ENCODE assay signal across 1 cellular context in the genomic region with DNA sequence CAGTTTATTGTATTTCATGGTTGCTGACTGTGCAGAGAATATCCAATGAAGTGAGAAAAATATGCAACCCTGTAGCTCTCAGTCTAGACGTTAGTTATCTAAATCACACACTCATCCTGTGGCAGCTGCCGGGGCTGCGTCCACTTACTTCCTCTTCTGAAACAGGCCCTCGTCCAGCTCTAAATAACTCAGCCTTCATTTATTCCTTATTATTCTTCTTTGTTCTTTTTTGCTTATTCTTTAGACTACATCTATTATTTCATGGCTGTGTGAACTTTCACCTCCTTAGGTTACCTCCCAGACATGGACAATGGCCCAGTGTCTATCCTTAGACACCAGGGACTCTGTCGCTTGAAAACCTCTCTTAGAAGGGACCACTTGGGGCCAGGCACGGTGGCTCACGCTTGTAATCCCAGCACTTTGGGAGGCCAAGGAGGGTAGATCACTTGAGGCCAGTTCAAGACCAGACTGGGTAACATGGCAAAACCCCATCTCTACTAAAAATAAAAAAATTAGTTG.
A peak's percentile ranks its signal among the peaks of the same experiment; 100 is the strongest.
TF ChIP-seq lines count a peak whose summit lies in the region.

No MANE protein-coding gene starts in this region.

TF ChIP-seq in K562, 482 proteins besides CTCF, POLR2A, EP300 and RAD21 (continued from another document and continues in another):
- TF ChIP-seq, protein P1, sequence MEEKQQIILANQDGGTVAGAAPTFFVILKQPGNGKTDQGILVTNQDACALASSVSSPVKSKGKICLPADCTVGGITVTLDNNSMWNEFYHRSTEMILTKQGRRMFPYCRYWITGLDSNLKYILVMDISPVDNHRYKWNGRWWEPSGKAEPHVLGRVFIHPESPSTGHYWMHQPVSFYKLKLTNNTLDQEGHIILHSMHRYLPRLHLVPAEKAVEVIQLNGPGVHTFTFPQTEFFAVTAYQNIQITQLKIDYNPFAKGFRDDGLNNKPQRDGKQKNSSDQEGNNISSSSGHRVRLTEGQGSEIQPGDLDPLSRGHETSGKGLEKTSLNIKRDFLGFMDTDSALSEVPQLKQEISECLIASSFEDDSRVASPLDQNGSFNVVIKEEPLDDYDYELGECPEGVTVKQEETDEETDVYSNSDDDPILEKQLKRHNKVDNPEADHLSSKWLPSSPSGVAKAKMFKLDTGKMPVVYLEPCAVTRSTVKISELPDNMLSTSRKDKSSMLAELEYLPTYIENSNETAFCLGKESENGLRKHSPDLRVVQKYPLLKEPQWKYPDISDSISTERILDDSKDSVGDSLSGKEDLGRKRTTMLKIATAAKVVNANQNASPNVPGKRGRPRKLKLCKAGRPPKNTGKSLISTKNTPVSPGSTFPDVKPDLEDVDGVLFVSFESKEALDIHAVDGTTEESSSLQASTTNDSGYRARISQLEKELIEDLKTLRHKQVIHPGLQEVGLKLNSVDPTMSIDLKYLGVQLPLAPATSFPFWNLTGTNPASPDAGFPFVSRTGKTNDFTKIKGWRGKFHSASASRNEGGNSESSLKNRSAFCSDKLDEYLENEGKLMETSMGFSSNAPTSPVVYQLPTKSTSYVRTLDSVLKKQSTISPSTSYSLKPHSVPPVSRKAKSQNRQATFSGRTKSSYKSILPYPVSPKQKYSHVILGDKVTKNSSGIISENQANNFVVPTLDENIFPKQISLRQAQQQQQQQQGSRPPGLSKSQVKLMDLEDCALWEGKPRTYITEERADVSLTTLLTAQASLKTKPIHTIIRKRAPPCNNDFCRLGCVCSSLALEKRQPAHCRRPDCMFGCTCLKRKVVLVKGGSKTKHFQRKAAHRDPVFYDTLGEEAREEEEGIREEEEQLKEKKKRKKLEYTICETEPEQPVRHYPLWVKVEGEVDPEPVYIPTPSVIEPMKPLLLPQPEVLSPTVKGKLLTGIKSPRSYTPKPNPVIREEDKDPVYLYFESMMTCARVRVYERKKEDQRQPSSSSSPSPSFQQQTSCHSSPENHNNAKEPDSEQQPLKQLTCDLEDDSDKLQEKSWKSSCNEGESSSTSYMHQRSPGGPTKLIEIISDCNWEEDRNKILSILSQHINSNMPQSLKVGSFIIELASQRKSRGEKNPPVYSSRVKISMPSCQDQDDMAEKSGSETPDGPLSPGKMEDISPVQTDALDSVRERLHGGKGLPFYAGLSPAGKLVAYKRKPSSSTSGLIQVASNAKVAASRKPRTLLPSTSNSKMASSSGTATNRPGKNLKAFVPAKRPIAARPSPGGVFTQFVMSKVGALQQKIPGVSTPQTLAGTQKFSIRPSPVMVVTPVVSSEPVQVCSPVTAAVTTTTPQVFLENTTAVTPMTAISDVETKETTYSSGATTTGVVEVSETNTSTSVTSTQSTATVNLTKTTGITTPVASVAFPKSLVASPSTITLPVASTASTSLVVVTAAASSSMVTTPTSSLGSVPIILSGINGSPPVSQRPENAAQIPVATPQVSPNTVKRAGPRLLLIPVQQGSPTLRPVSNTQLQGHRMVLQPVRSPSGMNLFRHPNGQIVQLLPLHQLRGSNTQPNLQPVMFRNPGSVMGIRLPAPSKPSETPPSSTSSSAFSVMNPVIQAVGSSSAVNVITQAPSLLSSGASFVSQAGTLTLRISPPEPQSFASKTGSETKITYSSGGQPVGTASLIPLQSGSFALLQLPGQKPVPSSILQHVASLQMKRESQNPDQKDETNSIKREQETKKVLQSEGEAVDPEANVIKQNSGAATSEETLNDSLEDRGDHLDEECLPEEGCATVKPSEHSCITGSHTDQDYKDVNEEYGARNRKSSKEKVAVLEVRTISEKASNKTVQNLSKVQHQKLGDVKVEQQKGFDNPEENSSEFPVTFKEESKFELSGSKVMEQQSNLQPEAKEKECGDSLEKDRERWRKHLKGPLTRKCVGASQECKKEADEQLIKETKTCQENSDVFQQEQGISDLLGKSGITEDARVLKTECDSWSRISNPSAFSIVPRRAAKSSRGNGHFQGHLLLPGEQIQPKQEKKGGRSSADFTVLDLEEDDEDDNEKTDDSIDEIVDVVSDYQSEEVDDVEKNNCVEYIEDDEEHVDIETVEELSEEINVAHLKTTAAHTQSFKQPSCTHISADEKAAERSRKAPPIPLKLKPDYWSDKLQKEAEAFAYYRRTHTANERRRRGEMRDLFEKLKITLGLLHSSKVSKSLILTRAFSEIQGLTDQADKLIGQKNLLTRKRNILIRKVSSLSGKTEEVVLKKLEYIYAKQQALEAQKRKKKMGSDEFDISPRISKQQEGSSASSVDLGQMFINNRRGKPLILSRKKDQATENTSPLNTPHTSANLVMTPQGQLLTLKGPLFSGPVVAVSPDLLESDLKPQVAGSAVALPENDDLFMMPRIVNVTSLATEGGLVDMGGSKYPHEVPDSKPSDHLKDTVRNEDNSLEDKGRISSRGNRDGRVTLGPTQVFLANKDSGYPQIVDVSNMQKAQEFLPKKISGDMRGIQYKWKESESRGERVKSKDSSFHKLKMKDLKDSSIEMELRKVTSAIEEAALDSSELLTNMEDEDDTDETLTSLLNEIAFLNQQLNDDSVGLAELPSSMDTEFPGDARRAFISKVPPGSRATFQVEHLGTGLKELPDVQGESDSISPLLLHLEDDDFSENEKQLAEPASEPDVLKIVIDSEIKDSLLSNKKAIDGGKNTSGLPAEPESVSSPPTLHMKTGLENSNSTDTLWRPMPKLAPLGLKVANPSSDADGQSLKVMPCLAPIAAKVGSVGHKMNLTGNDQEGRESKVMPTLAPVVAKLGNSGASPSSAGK (IDR thresholded peaks at IDR 0.05): peak; percentile 59
- peak; percentile 85 for TF ChIP-seq MAFG (tag; conservative IDR thresholded peaks at IDR 0.05)
- TF ChIP-seq, protein P2, sequence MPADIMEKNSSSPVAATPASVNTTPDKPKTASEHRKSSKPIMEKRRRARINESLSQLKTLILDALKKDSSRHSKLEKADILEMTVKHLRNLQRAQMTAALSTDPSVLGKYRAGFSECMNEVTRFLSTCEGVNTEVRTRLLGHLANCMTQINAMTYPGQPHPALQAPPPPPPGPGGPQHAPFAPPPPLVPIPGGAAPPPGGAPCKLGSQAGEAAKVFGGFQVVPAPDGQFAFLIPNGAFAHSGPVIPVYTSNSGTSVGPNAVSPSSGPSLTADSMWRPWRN (IDR thresholded peaks at IDR 0.05; ENCODE audit: low read depth): peak; percentile 41; the same call in 1 of the 2 replicates
- no peak for TF ChIP-seq CHD4 (IDR thresholded peaks at IDR 0.05; ENCODE audit: insufficient read depth, insufficient replicate concordance, low read depth, low read length, poor library complexity, severe bottlenecking)
- TF ChIP-seq, protein P3, sequence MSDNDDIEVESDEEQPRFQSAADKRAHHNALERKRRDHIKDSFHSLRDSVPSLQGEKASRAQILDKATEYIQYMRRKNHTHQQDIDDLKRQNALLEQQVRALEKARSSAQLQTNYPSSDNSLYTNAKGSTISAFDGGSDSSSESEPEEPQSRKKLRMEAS (CRISPR knock-in tag; IDR thresholded peaks at IDR 0.05): no peak
- TF ChIP-seq RCOR1 (IDR thresholded peaks at IDR 0.05; ENCODE audit: borderline replicate concordance in 1 of 2, low read depth in 2 of 2, low read length in 2 of 2): peak in 1 of 2 experiments; percentile 81; a peak in 2 of 4 replicates
- TF ChIP-seq MEF2D (tag; conservative IDR thresholded peaks at IDR 0.05; ENCODE audit: low read depth): no peak; the same call in none of the 2 replicates
- TF ChIP-seq, protein P4, sequence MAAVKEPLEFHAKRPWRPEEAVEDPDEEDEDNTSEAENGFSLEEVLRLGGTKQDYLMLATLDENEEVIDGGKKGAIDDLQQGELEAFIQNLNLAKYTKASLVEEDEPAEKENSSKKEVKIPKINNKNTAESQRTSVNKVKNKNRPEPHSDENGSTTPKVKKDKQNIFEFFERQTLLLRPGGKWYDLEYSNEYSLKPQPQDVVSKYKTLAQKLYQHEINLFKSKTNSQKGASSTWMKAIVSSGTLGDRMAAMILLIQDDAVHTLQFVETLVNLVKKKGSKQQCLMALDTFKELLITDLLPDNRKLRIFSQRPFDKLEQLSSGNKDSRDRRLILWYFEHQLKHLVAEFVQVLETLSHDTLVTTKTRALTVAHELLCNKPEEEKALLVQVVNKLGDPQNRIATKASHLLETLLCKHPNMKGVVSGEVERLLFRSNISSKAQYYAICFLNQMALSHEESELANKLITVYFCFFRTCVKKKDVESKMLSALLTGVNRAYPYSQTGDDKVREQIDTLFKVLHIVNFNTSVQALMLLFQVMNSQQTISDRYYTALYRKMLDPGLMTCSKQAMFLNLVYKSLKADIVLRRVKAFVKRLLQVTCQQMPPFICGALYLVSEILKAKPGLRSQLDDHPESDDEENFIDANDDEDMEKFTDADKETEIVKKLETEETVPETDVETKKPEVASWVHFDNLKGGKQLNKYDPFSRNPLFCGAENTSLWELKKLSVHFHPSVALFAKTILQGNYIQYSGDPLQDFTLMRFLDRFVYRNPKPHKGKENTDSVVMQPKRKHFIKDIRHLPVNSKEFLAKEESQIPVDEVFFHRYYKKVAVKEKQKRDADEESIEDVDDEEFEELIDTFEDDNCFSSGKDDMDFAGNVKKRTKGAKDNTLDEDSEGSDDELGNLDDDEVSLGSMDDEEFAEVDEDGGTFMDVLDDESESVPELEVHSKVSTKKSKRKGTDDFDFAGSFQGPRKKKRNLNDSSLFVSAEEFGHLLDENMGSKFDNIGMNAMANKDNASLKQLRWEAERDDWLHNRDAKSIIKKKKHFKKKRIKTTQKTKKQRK (IDR thresholded peaks at IDR 0.05; ENCODE audit: borderline replicate concordance, low read depth, low read length): no peak
- no peak for TF ChIP-seq PTBP1 (IDR thresholded peaks at IDR 0.05; ENCODE audit: low read depth, low read length)
- no peak for TF ChIP-seq ELF4 (CRISPR knock-in tag; IDR thresholded peaks at IDR 0.05)
- no peak for TF ChIP-seq KDM5B (IDR thresholded peaks at IDR 0.05; ENCODE audit: insufficient replicate concordance, low read depth, low read length)
- TF ChIP-seq, protein P5, sequence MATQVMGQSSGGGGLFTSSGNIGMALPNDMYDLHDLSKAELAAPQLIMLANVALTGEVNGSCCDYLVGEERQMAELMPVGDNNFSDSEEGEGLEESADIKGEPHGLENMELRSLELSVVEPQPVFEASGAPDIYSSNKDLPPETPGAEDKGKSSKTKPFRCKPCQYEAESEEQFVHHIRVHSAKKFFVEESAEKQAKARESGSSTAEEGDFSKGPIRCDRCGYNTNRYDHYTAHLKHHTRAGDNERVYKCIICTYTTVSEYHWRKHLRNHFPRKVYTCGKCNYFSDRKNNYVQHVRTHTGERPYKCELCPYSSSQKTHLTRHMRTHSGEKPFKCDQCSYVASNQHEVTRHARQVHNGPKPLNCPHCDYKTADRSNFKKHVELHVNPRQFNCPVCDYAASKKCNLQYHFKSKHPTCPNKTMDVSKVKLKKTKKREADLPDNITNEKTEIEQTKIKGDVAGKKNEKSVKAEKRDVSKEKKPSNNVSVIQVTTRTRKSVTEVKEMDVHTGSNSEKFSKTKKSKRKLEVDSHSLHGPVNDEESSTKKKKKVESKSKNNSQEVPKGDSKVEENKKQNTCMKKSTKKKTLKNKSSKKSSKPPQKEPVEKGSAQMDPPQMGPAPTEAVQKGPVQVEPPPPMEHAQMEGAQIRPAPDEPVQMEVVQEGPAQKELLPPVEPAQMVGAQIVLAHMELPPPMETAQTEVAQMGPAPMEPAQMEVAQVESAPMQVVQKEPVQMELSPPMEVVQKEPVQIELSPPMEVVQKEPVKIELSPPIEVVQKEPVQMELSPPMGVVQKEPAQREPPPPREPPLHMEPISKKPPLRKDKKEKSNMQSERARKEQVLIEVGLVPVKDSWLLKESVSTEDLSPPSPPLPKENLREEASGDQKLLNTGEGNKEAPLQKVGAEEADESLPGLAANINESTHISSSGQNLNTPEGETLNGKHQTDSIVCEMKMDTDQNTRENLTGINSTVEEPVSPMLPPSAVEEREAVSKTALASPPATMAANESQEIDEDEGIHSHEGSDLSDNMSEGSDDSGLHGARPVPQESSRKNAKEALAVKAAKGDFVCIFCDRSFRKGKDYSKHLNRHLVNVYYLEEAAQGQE (CRISPR knock-in tag; IDR thresholded peaks at IDR 0.05; ENCODE audit: low read depth): no peak
- TF ChIP-seq HLTF (IDR thresholded peaks at IDR 0.05): no peak
- TF ChIP-seq GATA2 (CRISPR knock-in tag; IDR thresholded peaks at IDR 0.05): peak; percentile 49; the same call in 1 of the 2 replicates
- no peak for TF ChIP-seq BDP1 (IDR thresholded peaks at IDR 0.05; ENCODE audit: insufficient read depth, insufficient read length)
- TF ChIP-seq DDX20 (tag; IDR thresholded peaks at IDR 0.05; ENCODE audit: low read depth): no peak
- TF ChIP-seq ZBTB1 (CRISPR knock-in tag; IDR thresholded peaks at IDR 0.05; ENCODE audit: borderline replicate concordance, low read depth): no peak
- no peak for TF ChIP-seq STAG1 (CRISPR knock-in tag; IDR thresholded peaks at IDR 0.05; ENCODE audit: borderline replicate concordance)
- TF ChIP-seq, protein P6, sequence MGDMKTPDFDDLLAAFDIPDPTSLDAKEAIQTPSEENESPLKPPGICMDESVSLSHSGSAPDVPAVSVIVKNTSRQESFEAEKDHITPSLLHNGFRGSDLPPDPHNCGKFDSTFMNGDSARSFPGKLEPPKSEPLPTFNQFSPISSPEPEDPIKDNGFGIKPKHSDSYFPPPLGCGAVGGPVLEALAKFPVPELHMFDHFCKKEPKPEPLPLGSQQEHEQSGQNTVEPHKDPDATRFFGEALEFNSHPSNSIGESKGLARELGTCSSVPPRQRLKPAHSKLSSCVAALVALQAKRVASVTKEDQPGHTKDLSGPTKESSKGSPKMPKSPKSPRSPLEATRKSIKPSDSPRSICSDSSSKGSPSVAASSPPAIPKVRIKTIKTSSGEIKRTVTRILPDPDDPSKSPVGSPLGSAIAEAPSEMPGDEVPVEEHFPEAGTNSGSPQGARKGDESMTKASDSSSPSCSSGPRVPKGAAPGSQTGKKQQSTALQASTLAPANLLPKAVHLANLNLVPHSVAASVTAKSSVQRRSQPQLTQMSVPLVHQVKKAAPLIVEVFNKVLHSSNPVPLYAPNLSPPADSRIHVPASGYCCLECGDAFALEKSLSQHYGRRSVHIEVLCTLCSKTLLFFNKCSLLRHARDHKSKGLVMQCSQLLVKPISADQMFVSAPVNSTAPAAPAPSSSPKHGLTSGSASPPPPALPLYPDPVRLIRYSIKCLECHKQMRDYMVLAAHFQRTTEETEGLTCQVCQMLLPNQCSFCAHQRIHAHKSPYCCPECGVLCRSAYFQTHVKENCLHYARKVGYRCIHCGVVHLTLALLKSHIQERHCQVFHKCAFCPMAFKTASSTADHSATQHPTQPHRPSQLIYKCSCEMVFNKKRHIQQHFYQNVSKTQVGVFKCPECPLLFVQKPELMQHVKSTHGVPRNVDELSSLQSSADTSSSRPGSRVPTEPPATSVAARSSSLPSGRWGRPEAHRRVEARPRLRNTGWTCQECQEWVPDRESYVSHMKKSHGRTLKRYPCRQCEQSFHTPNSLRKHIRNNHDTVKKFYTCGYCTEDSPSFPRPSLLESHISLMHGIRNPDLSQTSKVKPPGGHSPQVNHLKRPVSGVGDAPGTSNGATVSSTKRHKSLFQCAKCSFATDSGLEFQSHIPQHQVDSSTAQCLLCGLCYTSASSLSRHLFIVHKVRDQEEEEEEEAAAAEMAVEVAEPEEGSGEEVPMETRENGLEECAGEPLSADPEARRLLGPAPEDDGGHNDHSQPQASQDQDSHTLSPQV (IDR thresholded peaks at IDR 0.05): peak; percentile 91
- TF ChIP-seq ESRRA (IDR thresholded peaks at IDR 0.05; ENCODE audit: borderline replicate concordance, low read depth): no peak
- TF ChIP-seq, protein P7, sequence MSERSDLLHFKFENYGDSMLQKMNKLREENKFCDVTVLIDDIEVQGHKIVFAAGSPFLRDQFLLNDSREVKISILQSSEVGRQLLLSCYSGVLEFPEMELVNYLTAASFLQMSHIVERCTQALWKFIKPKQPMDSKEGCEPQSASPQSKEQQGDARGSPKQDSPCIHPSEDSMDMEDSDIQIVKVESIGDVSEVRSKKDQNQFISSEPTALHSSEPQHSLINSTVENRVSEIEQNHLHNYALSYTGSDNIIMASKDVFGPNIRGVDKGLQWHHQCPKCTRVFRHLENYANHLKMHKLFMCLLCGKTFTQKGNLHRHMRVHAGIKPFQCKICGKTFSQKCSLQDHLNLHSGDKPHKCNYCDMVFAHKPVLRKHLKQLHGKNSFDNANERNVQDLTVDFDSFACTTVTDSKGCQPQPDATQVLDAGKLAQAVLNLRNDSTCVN (CRISPR knock-in tag; IDR thresholded peaks at IDR 0.05): no peak
- TF ChIP-seq ZNF384 (IDR thresholded peaks at IDR 0.05; ENCODE audit: low read depth, low read length): no peak
- TF ChIP-seq ZSCAN29 (IDR thresholded peaks at IDR 0.05): no peak
